In the genomic region with DNA sequence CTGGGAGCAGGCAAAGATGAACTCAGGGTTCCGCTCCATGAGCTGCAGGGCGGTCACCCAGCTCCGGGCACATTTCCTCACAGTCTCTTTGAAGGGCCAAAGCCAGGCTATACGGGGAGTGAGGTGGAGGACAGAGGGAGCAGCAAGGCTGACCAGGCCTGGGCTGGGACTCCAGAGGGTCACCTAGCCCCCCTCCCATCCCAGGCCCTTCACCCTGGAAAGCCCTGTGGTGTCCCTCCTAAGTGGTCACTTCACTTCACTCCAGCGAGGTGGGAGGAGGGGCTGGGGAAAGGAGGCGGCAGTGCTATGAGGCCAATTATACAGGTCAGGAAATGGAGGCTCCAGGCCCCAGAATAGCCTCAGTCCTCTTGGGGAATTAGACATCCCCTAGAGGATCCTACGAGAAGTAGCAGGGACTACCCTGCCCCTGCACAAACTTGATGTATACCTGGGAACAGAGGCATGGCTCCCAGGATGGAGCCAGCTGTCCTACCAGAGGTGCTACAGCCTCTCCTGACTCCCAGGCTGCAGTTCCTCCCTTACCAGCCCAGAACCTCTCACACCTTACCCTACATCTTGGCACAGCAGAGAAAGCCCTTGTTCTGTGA, we compare ENCODE assay signal across 18 cellular contexts. TPM values are rescaled to one million over a fixed set of nuclear protein-coding genes. Genes with fewer than 3 reads are reported as not detected.
DNase-seq lines count a peak whose midpoint lies in the region; ATAC-seq, FAIRE-seq and TF ChIP-seq lines count a peak whose summit lies in the region.
"Had no signal": no experiment of that assay in that cellular context is flagged by ENCODE, and none has a peak within 500 bp of the region (broad histone marks: within the 10 kb centered on the region; RNA-seq: fewer than 3 reads in every experiment).

No MANE protein-coding gene starts in this region.

- no peak for TF ChIP-seq POLR2A in endothelial cell of umbilical vein (IDR thresholded peaks at IDR 0.05; ENCODE audit: low read depth, low read length)

- POLR2A ChIA-PET in endothelial cell of umbilical vein (lab: Charles Lee): interaction anchor here (0.7 kb wide), 1 partner anchor 277 kb away, joined by 3 read pairs; a partner anchor contains a TSS

- H3K9me1 ChIP-seq in endothelial cell of umbilical vein (replicated peaks; ENCODE audit: control insufficient read depth, extremely low read depth, insufficient read depth, low read length): no peaks in the 10 kb centered on the region

- dilution Hi-C loops in endothelial cell of umbilical vein (cut with MboI; ENCODE audit: extremely low pct_ligation_motif_present, low sequenced_read_pairs): no loop called here

- H3K9me3 ChIP-seq in BE2C: no peaks in the 10 kb centered on the region
- no peaks in the 10 kb centered on the region for H3K9me3 ChIP-seq in WERI-Rb-1 (ENCODE audit: severe bottlenecking)
- no peaks in the 10 kb centered on the region for H3K9me3 ChIP-seq in endothelial cell of umbilical vein (replicated peaks; ENCODE audit: control insufficient read depth, insufficient read depth, low read length)
- H3K9me3 ChIP-seq: HAP-1 had no signal

- CTCF ChIA-PET in endothelial cell of umbilical vein (lab: Charles Lee): no interaction called here

- no TSS peak for BruUV-seq in endothelial cell of umbilical vein (replicated peaks; lab: Mats Ljungman, UMichigan)

- no peaks in the 10 kb centered on the region for H3K27me3 ChIP-seq in BE2C
- no peaks in the 10 kb centered on the region for H3K27me3 ChIP-seq in WERI-Rb-1 (ENCODE audit: insufficient read depth, low read depth, severe bottlenecking)
- no peaks in the 10 kb centered on the region for H3K27me3 ChIP-seq in endothelial cell of umbilical vein (ENCODE audit: control insufficient read depth in 2 of 2, insufficient read depth in 2 of 2, low read length in 2 of 2)

- no peak overlapping the region for H3K4me2 ChIP-seq in endothelial cell of umbilical vein (ENCODE audit: insufficient read depth, low read length)

- no peaks in the 10 kb centered on the region for H4K20me1 ChIP-seq in endothelial cell of umbilical vein (replicated peaks; ENCODE audit: control insufficient read depth, extremely low read depth, insufficient read depth, low read length)

- H3K9ac ChIP-seq in endothelial cell of umbilical vein (replicated peaks; ENCODE audit: extremely low read depth, insufficient read depth, low read length): no peak overlapping the region

- intact Hi-C loops in endothelial cell of umbilical vein (cut with micrococcal nuclease): loop anchor here (10.0 kb wide), 1 partner anchor 442 kb away; no protein-coding TSS in a partner anchor

- no peak for ATAC-seq in HG03039 (IDR thresholded peaks at IDR 0.05; ENCODE audit: unreplicated experiment)
- ATAC-seq: PC-3 had no signal

- DNase-seq in BE2C: no peak
- DNase-seq in WERI-Rb-1: no peak
- DNase-seq in endothelial cell of umbilical vein (ENCODE audit: low read depth, low spot score): no peak
- DNase-seq in NCI-H187 treated with DMSO at 0.1 percent for 48 hours (lab: John Stamatoyannopoulos, UW): no peak
- DNase-seq in kidney glomerular epithelial cell (lab: John Stamatoyannopoulos, UW): no peak
- DNase-seq in NCI-H128 (lab: John Stamatoyannopoulos, UW; ENCODE audit: unreplicated experiment): no peak
- DNase-seq: CD4-positive, alpha-beta memory T cell; GF-D8; IMR-90; NCI-H1436 treated with DMSO at 0.1 percent for 48 hours; NCI-H2081 treated with DMSO at 0.1 percent for 48 hours; NCI-H226; NCI-H526 treated with DMSO at 0.1 percent for 48 hours; PC-3 had no signal

- H3K4me3 ChIP-seq in BE2C (ENCODE audit: low read depth, low read length) (no peak overlapping the region), WERI-Rb-1 (ENCODE audit: low read depth, low read length) (no peak overlapping the region), endothelial cell of umbilical vein (replicated peaks in 1 of 3; ENCODE audit: insufficient read depth in 1 of 3, low read depth in 1 of 3, low read length in 3 of 3) (no peak overlapping the region)
- H3K4me3 ChIP-seq: HAP-1 had no signal

- no peak overlapping the region for H2AFZ ChIP-seq in endothelial cell of umbilical vein (ENCODE audit: low read depth, low read length)

- FAIRE-seq in endothelial cell of umbilical vein (lab: Jason Lieb, UNC): peak; percentile 42
- FAIRE-seq: D721Med had no signal

- 0 out of 2 replicates have a peak, but pooled peaks have one; percentile 6 for TF ChIP-seq CTCF in BE2C (IDR thresholded peaks at IDR 0.05; ENCODE audit: low read depth, low read length)
- TF ChIP-seq CTCF in GM12872 (IDR thresholded peaks at IDR 0.05; ENCODE audit: insufficient read depth, low read depth, low read length): 0 out of 3 replicates have a peak, but pooled peaks have one; percentile 11
- peak; percentile 20; the same call in 1 of the 2 replicates for TF ChIP-seq CTCF in WERI-Rb-1 (IDR thresholded peaks at IDR 0.05; ENCODE audit: low read depth, low read length)
- TF ChIP-seq CTCF in endothelial cell of umbilical vein (IDR thresholded peaks at IDR 0.05; ENCODE audit: extremely low read depth in 1 of 2, insufficient read depth in 1 of 2, low read depth in 1 of 2, low read length in 2 of 2): no peak

- H3K4me1 ChIP-seq in BE2C (no peaks in the 10 kb centered on the region), endothelial cell of umbilical vein (ENCODE audit: control insufficient read depth, extremely low read depth, insufficient read depth, low read length) (peaks cover 6% of the 10 kb centered on the region)

- peaks cover 5% of the 10 kb centered on the region for H3K79me2 ChIP-seq in endothelial cell of umbilical vein (ENCODE audit: control insufficient read depth, insufficient read depth, low read length)

- peaks cover 45% of the 10 kb centered on the region for H3K36me3 ChIP-seq in BE2C
- peaks cover 14% of the 10 kb centered on the region for H3K36me3 ChIP-seq in WERI-Rb-1
- H3K36me3 ChIP-seq in endothelial cell of umbilical vein (ENCODE audit: control insufficient read depth in 2 of 2, extremely low read depth in 1 of 2, insufficient read depth in 2 of 2, low read length in 2 of 2): peaks cover 0 to 57% of the 10 kb centered on the region in 2 experiments

- H3K27ac ChIP-seq in WERI-Rb-1 (no peak overlapping the region), endothelial cell of umbilical vein (ENCODE audit: insufficient read depth, low read depth, low read length) (no peak overlapping the region)

TF ChIP-seq in endothelial cell of umbilical vein, 7 proteins besides CTCF, POLR2A, EP300 and RAD21:
- TF ChIP-seq GATA2 (IDR thresholded peaks at IDR 0.05; ENCODE audit: insufficient read depth, insufficient read length, low read depth, low read length) (no peak), FOS (IDR thresholded peaks at IDR 0.05; ENCODE audit: borderline replicate concordance, insufficient read depth, low read length) (no peak), JUN (IDR thresholded peaks at IDR 0.05; ENCODE audit: borderline replicate concordance, insufficient read depth, insufficient read length, low read depth) (no peak), POLR2AphosphoS5 (IDR thresholded peaks at IDR 0.05; ENCODE audit: insufficient read depth, low read depth, low read length) (no peak), MYC (IDR thresholded peaks at IDR 0.05; ENCODE audit: low read depth, low read length) (no peak), EZH2 (IDR thresholded peaks at IDR 0.05; ENCODE audit: borderline replicate concordance, low read depth, low read length, severe bottlenecking) (no peak)
- TF ChIP-seq, protein P1, sequence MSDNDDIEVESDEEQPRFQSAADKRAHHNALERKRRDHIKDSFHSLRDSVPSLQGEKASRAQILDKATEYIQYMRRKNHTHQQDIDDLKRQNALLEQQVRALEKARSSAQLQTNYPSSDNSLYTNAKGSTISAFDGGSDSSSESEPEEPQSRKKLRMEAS (IDR thresholded peaks at IDR 0.05; ENCODE audit: insufficient read depth, insufficient read length): no peak
TF ChIP-seq in endothelial cell of umbilical vein: peak in this region for 0.

RNA-seq across cellular contexts. Expression of a gene that starts 5.7 kb away (rescaled TPM):
- polyA plus RNA-seq in BE2C (2012; ENCODE audit: insufficient read depth, insufficient read length, low read depth): 161 TPM
- total RNA-seq in endothelial cell of umbilical vein: 248 TPM in 2 replicates
- 198 and 220 TPM in 2 replicates for polyA plus RNA-seq in endothelial cell of umbilical vein
- polyA plus RNA-seq in endothelial cell of umbilical vein (2011; cell fraction: cytosol; rRNA removed): 36.8 and 59.2 TPM in 2 replicates
- 1,499 and 1,889 TPM in 2 replicates for polyA plus RNA-seq in endothelial cell of umbilical vein (2011; cell fraction: nucleus; rRNA removed)
- 119 and 124 TPM in 2 replicates for polyA plus RNA-seq in endothelial cell of umbilical vein (2012)
- polyA minus RNA-seq in endothelial cell of umbilical vein: 143 and 184 TPM in 2 replicates
- 50.2 TPM for polyA minus RNA-seq in endothelial cell of umbilical vein (2011; cell fraction: cytosol; rRNA and poly(A)+ RNA removed)
- 260 and 342 TPM in 2 replicates for polyA minus RNA-seq in endothelial cell of umbilical vein (2011; cell fraction: nucleus; rRNA and poly(A)+ RNA removed)

RNA-seq across cellular contexts. Expression of a gene that starts 15.9 kb away (rescaled TPM):
- polyA plus RNA-seq in BE2C (2012; ENCODE audit: insufficient read depth, insufficient read length, low read depth): 7.6 TPM
- total RNA-seq in endothelial cell of umbilical vein: 21.7 and 29.5 TPM in 2 replicates
- 29.5 and 34.5 TPM in 2 replicates for polyA plus RNA-seq in endothelial cell of umbilical vein
- polyA plus RNA-seq in endothelial cell of umbilical vein (2011; cell fraction: cytosol; rRNA removed): 4.2 and 12.2 TPM in 2 replicates
- 156 and 206 TPM in 2 replicates for polyA plus RNA-seq in endothelial cell of umbilical vein (2011; cell fraction: nucleus; rRNA removed)
- polyA plus RNA-seq in endothelial cell of umbilical vein (2012): 10.6 and 11.3 TPM in 2 replicates
- polyA minus RNA-seq in endothelial cell of umbilical vein: 14.8 and 29.0 TPM in 2 replicates
- polyA minus RNA-seq in endothelial cell of umbilical vein (2011; cell fraction: cytosol; rRNA and poly(A)+ RNA removed): 3.4 TPM
- 23.5 and 34.7 TPM in 2 replicates for polyA minus RNA-seq in endothelial cell of umbilical vein (2011; cell fraction: nucleus; rRNA and poly(A)+ RNA removed)

RNA-seq across cellular contexts. Expression of a gene that starts 26.9 kb away (rescaled TPM):
- 74.7 TPM for polyA plus RNA-seq in BE2C (2012; ENCODE audit: insufficient read depth, insufficient read length, low read depth)
- total RNA-seq in endothelial cell of umbilical vein: 105 and 114 TPM in 2 replicates
- polyA plus RNA-seq in endothelial cell of umbilical vein: 244 and 254 TPM in 2 replicates
- polyA plus RNA-seq in endothelial cell of umbilical vein (2011; cell fraction: cytosol; rRNA removed): 240 and 254 TPM in 2 replicates
- 221 and 233 TPM in 2 replicates for polyA plus RNA-seq in endothelial cell of umbilical vein (2011; cell fraction: nucleus; rRNA removed)
- polyA plus RNA-seq in endothelial cell of umbilical vein (2012): 65.2 and 76.7 TPM in 2 replicates
- 37.9 and 39.1 TPM in 2 replicates for polyA minus RNA-seq in endothelial cell of umbilical vein
- polyA minus RNA-seq in endothelial cell of umbilical vein (2011; cell fraction: cytosol; rRNA and poly(A)+ RNA removed): 105 TPM
- 15.4 and 18.5 TPM in 2 replicates for polyA minus RNA-seq in endothelial cell of umbilical vein (2011; cell fraction: nucleus; rRNA and poly(A)+ RNA removed)

Comparison
In these comparisons a context has a peak if more than half of its experiments do, and no peak if none do; other contexts are left out.
1. CTCF ChIP-seq: peak in BE2C (single experiment), GM12872 (single experiment) and WERI-Rb-1 (single experiment); none in endothelial cell of umbilical vein (0 of 2).